In the genomic region with DNA sequence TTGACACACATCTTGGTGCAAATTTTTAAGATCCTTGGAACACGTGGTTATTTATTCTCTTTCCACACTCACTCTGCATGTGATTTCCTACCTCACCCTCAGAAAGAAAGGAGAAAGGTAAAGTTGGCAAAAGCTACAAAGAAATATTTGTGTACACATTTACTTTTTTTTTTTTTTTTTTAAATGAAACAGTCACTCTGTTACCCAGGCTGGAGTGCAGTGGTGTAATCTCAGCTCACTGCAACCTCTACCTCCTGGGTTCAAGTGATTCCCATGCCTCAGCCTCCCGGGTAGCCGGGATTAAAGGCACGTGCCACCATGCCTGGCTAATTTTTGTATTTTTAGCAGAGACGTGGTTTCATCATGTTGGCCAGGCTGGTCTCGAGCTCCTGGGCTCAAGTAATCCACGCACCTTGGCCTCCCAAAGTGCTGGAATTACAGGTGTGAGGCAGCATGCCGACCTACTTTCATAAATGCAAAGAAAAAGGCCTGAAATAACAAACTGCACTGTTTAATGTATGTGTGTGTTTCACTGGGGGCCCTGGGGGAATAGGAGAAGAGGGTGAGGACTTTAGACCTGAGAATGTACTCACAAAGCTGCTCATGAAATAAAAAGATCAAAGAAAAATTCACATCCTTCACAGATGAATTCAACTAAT, we compare ENCODE assay signal across 1 cellular context.
TF ChIP-seq lines count a peak whose summit lies in the region.

No MANE protein-coding gene starts in this region.

TF ChIP-seq in HepG2, 621 proteins besides CTCF, POLR2A, EP300 and RAD21 (continued from another document):
- TF ChIP-seq, protein P1, sequence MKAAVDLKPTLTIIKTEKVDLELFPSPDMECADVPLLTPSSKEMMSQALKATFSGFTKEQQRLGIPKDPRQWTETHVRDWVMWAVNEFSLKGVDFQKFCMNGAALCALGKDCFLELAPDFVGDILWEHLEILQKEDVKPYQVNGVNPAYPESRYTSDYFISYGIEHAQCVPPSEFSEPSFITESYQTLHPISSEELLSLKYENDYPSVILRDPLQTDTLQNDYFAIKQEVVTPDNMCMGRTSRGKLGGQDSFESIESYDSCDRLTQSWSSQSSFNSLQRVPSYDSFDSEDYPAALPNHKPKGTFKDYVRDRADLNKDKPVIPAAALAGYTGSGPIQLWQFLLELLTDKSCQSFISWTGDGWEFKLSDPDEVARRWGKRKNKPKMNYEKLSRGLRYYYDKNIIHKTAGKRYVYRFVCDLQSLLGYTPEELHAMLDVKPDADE (CRISPR knock-in tag; IDR thresholded peaks at IDR 0.05) = no peak
- TF ChIP-seq MAFG (CRISPR knock-in tag; IDR thresholded peaks at IDR 0.05) (no peak), ZBTB1 (CRISPR knock-in tag; IDR thresholded peaks at IDR 0.05; ENCODE audit: borderline replicate concordance) (no peak), AKAP8 (CRISPR knock-in tag; IDR thresholded peaks at IDR 0.05) (no peak), ZNF496 (CRISPR knock-in tag; IDR thresholded peaks at IDR 0.05; ENCODE audit: insufficient replicate concordance) (no peak), EHMT2 (IDR thresholded peaks at IDR 0.05; ENCODE audit: borderline replicate concordance, low read depth, low read length) (no peak), ZNF275 (CRISPR knock-in tag; IDR thresholded peaks at IDR 0.05; ENCODE audit: borderline replicate concordance) (no peak), CREB1 (IDR thresholded peaks at IDR 0.05) (no peak), CREB1 (CRISPR knock-in tag; IDR thresholded peaks at IDR 0.05) (peak; percentile 9; the same call in 1 of the 2 replicates), ELF1 (CRISPR knock-in tag; IDR thresholded peaks at IDR 0.05) (no peak), ZNF317 (CRISPR knock-in tag; IDR thresholded peaks at IDR 0.05) (no peak), ZNF331 (CRISPR knock-in tag; IDR thresholded peaks at IDR 0.05) (peak; percentile 49), SMC3 (IDR thresholded peaks at IDR 0.05; ENCODE audit: low read length) (no peak), ATF6 (CRISPR knock-in tag; conservative IDR thresholded peaks at IDR 0.05) (no peak)
- TF ChIP-seq, protein P2, sequence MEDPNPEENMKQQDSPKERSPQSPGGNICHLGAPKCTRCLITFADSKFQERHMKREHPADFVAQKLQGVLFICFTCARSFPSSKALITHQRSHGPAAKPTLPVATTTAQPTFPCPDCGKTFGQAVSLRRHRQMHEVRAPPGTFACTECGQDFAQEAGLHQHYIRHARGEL (CRISPR knock-in tag; IDR thresholded peaks at IDR 0.05) = no peak
- TF ChIP-seq, protein P3, sequence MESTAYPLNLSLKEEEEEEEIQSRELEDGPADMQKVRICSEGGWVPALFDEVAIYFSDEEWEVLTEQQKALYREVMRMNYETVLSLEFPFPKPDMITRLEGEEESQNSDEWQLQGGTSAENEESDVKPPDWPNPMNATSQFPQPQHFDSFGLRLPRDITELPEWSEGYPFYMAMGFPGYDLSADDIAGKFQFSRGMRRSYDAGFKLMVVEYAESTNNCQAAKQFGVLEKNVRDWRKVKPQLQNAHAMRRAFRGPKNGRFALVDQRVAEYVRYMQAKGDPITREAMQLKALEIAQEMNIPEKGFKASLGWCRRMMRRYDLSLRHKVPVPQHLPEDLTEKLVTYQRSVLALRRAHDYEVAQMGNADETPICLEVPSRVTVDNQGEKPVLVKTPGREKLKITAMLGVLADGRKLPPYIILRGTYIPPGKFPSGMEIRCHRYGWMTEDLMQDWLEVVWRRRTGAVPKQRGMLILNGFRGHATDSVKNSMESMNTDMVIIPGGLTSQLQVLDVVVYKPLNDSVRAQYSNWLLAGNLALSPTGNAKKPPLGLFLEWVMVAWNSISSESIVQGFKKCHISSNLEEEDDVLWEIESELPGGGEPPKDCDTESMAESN (CRISPR knock-in tag; conservative IDR thresholded peaks at IDR 0.05) = no peak
- TF ChIP-seq, protein P4, sequence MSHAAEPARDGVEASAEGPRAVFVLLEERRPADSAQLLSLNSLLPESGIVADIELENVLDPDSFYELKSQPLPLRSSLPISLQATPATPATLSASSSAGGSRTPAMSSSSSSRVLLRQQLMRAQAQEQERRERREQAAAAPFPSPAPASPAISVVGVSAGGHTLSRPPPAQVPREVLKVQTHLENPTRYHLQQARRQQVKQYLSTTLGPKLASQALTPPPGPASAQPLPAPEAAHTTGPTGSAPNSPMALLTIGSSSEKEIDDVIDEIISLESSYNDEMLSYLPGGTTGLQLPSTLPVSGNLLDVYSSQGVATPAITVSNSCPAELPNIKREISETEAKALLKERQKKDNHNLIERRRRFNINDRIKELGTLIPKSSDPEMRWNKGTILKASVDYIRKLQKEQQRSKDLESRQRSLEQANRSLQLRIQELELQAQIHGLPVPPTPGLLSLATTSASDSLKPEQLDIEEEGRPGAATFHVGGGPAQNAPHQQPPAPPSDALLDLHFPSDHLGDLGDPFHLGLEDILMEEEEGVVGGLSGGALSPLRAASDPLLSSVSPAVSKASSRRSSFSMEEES (CRISPR knock-in tag; IDR thresholded peaks at IDR 0.05) = no peak
- TF ChIP-seq, protein P5, sequence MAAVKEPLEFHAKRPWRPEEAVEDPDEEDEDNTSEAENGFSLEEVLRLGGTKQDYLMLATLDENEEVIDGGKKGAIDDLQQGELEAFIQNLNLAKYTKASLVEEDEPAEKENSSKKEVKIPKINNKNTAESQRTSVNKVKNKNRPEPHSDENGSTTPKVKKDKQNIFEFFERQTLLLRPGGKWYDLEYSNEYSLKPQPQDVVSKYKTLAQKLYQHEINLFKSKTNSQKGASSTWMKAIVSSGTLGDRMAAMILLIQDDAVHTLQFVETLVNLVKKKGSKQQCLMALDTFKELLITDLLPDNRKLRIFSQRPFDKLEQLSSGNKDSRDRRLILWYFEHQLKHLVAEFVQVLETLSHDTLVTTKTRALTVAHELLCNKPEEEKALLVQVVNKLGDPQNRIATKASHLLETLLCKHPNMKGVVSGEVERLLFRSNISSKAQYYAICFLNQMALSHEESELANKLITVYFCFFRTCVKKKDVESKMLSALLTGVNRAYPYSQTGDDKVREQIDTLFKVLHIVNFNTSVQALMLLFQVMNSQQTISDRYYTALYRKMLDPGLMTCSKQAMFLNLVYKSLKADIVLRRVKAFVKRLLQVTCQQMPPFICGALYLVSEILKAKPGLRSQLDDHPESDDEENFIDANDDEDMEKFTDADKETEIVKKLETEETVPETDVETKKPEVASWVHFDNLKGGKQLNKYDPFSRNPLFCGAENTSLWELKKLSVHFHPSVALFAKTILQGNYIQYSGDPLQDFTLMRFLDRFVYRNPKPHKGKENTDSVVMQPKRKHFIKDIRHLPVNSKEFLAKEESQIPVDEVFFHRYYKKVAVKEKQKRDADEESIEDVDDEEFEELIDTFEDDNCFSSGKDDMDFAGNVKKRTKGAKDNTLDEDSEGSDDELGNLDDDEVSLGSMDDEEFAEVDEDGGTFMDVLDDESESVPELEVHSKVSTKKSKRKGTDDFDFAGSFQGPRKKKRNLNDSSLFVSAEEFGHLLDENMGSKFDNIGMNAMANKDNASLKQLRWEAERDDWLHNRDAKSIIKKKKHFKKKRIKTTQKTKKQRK (IDR thresholded peaks at IDR 0.05; ENCODE audit: low read length) = no peak
